8 cellular contexts compared by ENCODE assay signal in genomic region chr14:102594514-102595175, GRCh38. TPM values are rescaled to one million over a fixed set of nuclear protein-coding genes. Genes with fewer than 3 reads are reported as not detected.
DNase-seq lines count a peak whose midpoint lies in the region; ATAC-seq and TF ChIP-seq lines count a peak whose summit lies in the region.

No MANE protein-coding gene starts in this region.

- H3K27me3 ChIP-seq in DOHH2 (ENCODE audit: control insufficient read depth, low read length): no peaks in the 10 kb centered on the region
- no peaks in the 10 kb centered on the region for H3K27me3 ChIP-seq in duodenal mucosa (ENCODE audit: control insufficient read depth in 1 of 2, insufficient read depth in 2 of 2, low read length in 2 of 2)

- H4K20me1 ChIP-seq in DOHH2 (ENCODE audit: control insufficient read depth, insufficient read depth, low read depth, low read length): peaks cover 13% of the 10 kb centered on the region; the same call in 1 of the 2 replicates

- H3K4me3 ChIP-seq in DOHH2 (ENCODE audit: low read length) (peak overlapping the region; percentile 98), duodenal mucosa (ENCODE audit: low read depth in 1 of 2, low read length in 2 of 2) (peak overlapping the region; percentile 82 to 86), lower leg skin (ENCODE audit: low read depth, poor library complexity, severe bottlenecking) (no peak overlapping the region)

- H3K4me1 ChIP-seq in DOHH2 (ENCODE audit: control insufficient read depth, low read length) (peaks cover 31% of the 10 kb centered on the region), duodenal mucosa (ENCODE audit: control insufficient read depth in 1 of 2, insufficient read depth in 2 of 2, low read length in 2 of 2) (peaks cover 6 to 14% of the 10 kb centered on the region in 2 donors)

- intact Hi-C loops in lower leg skin (cut with DNase I; ENCODE audit: low total_unique reads): no loop called here

- WGBS in lower leg skin, 2 donors: 16 to 18% methylated on average over 7 of the region's 7 CpGs

- DNase-seq in NCI-H524 treated with DMSO at 0.1 percent for 48 hours (lab: John Stamatoyannopoulos, UW): peak; percentile 62
- DNase-seq in activated CD4-positive, alpha-beta T cell treated with anti-CD3 and anti-CD28 coated beads for 48 hours: peak; percentile 81
- peak; percentile 64 to 90 for DNase-seq in lower leg skin (ENCODE audit: low spot score in 2 of 2)
- DNase-seq in stimulated activated CD8-positive, alpha-beta memory T cell treated with anti-CD3 and anti-CD28 coated beads, Interleukin-2, amount 100 ng/mL, for 48 hours (ENCODE audit: low read depth in 2 of 2): peak; percentile 34 to 51

- H3K79me2 ChIP-seq in DOHH2 (ENCODE audit: control insufficient read depth, low read length): peaks cover 68% of the 10 kb centered on the region

- H3K9me2 ChIP-seq in DOHH2 (replicated peaks; ENCODE audit: control insufficient read depth, low read length): no peaks in the 10 kb centered on the region

- H3K4me2 ChIP-seq in DOHH2 (ENCODE audit: low read length): peak overlapping the region; percentile 82

- H3K9ac ChIP-seq in duodenal mucosa (ENCODE audit: low read depth in 1 of 2, low read length in 2 of 2): peak overlapping the region; percentile 71 to 86

- peaks cover 11% of the 10 kb centered on the region for H3F3A ChIP-seq in DOHH2 (ENCODE audit: control insufficient read depth, insufficient read depth)

- H3K9me3 ChIP-seq in DOHH2 (ENCODE audit: control insufficient read depth, insufficient read depth, low read length) (no peaks in the 10 kb centered on the region), duodenal mucosa (ENCODE audit: control insufficient read depth in 1 of 2, low read length in 2 of 2) (no peaks in the 10 kb centered on the region)

- ATAC-seq in HG03354 (IDR thresholded peaks at IDR 0.05; ENCODE audit: poor library complexity, severe bottlenecking, unreplicated experiment) (peak; percentile 35), GM21447 (IDR thresholded peaks at IDR 0.05; ENCODE audit: unreplicated experiment) (no peak)

- peak overlapping the region; percentile 65 for H3K27ac ChIP-seq in DOHH2 (ENCODE audit: low read depth, low read length)
- no peak overlapping the region for H3K27ac ChIP-seq in duodenal mucosa (ENCODE audit: low read depth, low read length)

- TF ChIP-seq POLR2A in lower leg skin (IDR thresholded peaks at IDR 0.05): no peak

- peaks cover 35% of the 10 kb centered on the region for H3K36me3 ChIP-seq in DOHH2 (ENCODE audit: control insufficient read depth, low read length)
- H3K36me3 ChIP-seq in duodenal mucosa (ENCODE audit: control insufficient read depth in 1 of 2, insufficient read depth in 2 of 2, low read length in 2 of 2): peaks cover 0 to 7% of the 10 kb centered on the region in 2 donors

- TF ChIP-seq CTCF in DOHH2 (IDR thresholded peaks at IDR 0.05; ENCODE audit: low read depth, low read length, poor library complexity, severe bottlenecking) (peak; percentile 88), lower leg skin (IDR thresholded peaks at IDR 0.05) (no peak)

RNA-seq across cellular contexts. Expression of gene RCOR1, which starts 2.2 kb away (rescaled TPM):
- total RNA-seq in lower leg skin: 10 to 100 TPM; 20.1 to 25.3 (median 22.9) TPM
